ENCODE assay signal across 1 cellular context in genomic region chr13:27978301-27978968, GRCh38.
TF ChIP-seq lines count a peak whose summit lies in the region.

No MANE protein-coding gene starts in this region.

TF ChIP-seq in HepG2, 621 proteins besides CTCF, POLR2A, EP300 and RAD21:
- TF ChIP-seq NFRKB (IDR thresholded peaks at IDR 0.05) (no peak), ZNF781 (CRISPR knock-in tag; IDR thresholded peaks at IDR 0.05; ENCODE audit: borderline replicate concordance, not compliant biosample characterization) (no peak), BCL6 (CRISPR knock-in tag; IDR thresholded peaks at IDR 0.05) (no peak), HCFC1 (IDR thresholded peaks at IDR 0.05; ENCODE audit: low read depth, low read length) (no peak)
TF ChIP-seq in HepG2: peak in this region for 0.
